Comparison of ENCODE assay signal across 17 cellular contexts in genomic region chr21:45852886-45853400, GRCh38.
DNase-seq lines count a peak whose midpoint lies in the region; ATAC-seq and TF ChIP-seq lines count a peak whose summit lies in the region.
"Had no signal": no experiment of that assay in that cellular context is flagged by ENCODE, and none has a peak within 500 bp of the region (broad histone marks: within the 10 kb centered on the region; RNA-seq: fewer than 3 reads in every experiment).

No MANE protein-coding gene starts in this region.

- BruUV-seq in Caco-2 (replicated peaks; lab: Mats Ljungman, UMichigan) = no TSS peak

- intact Hi-C loops in sciatic nerve (cut with DNase I) (no loop called here), Caco-2 (cut with micrococcal nuclease; ENCODE audit: unreplicated experiment) (no loop called here)

- POLR2A ChIA-PET in Caco-2 (lab: Charles Lee) = no interaction called here

- H3K4me1 Mint-ChIP-seq in glutamatergic neuron (ENCODE audit: low read depth, unreplicated experiment) (peaks cover 13% of the 10 kb centered on the region), Caco-2 (ENCODE audit: low read depth, unreplicated experiment) (no peaks in the 10 kb centered on the region)

- H3K27ac Mint-ChIP-seq in glutamatergic neuron (ENCODE audit: unreplicated experiment) (no peak overlapping the region), Caco-2 (ENCODE audit: unreplicated experiment) (no peak overlapping the region)

- H3K27me3 Mint-ChIP-seq in glutamatergic neuron (ENCODE audit: unreplicated experiment) = peaks cover 4% of the 10 kb centered on the region
- peaks cover 29% of the 10 kb centered on the region for H3K27me3 Mint-ChIP-seq in Caco-2 (ENCODE audit: insufficient read depth, unreplicated experiment)

- peaks cover 2% of the 10 kb centered on the region for H3K27me3 ChIP-seq in Caco-2 (replicated peaks; ENCODE audit: control insufficient read depth, insufficient read depth, low read length)

- no peak for ATAC-seq in activated CD4-positive, CD25-positive, alpha-beta regulatory T cell treated with anti-CD3 and anti-CD28 coated beads, Interleukin-2, amount 50 U/mL, for 24 hours
- ATAC-seq in sciatic nerve = no peak
- ATAC-seq: CD8-positive, alpha-beta T cell had no signal

- no peak overlapping the region for H3K4me3 ChIP-seq in Caco-2 (ENCODE audit: low read depth, low read length)

- H3K9me3 ChIP-seq in Caco-2 = no peaks in the 10 kb centered on the region

- H3K4me3 Mint-ChIP-seq in glutamatergic neuron (ENCODE audit: unreplicated experiment) (no peak overlapping the region), Caco-2 (ENCODE audit: unreplicated experiment) (no peak overlapping the region)
- H3K4me3 Mint-ChIP-seq: CD8-positive, alpha-beta T cell had no signal

- peaks cover 12% of the 10 kb centered on the region for H3K36me3 Mint-ChIP-seq in glutamatergic neuron (ENCODE audit: unreplicated experiment)
- no peaks in the 10 kb centered on the region for H3K36me3 Mint-ChIP-seq in Caco-2 (ENCODE audit: insufficient read depth, unreplicated experiment)
- H3K36me3 Mint-ChIP-seq: CD8-positive, alpha-beta T cell had no signal

- H3K4me1 ChIP-seq in Caco-2 = no peaks in the 10 kb centered on the region

- peak; percentile 11 for DNase-seq in activated CD4-positive, CD25-positive, alpha-beta regulatory T cell treated with anti-CD3 and anti-CD28 coated beads, Interleukin-2, amount 50 U/mL, for 72 hours
- peak; percentile 18 for DNase-seq in D341Med (ENCODE audit: low spot score)
- peak; percentile 10 for DNase-seq in glutamatergic neuron
- DNase-seq in sciatic nerve (ENCODE audit: low spot score) = peak; percentile 32
- DNase-seq in SIG-M5 (lab: John Stamatoyannopoulos, UW) = no peak
- DNase-seq in NCI-H748 treated with DMSO at 0.1 percent for 48 hours (lab: John Stamatoyannopoulos, UW) = no peak
- DNase-seq in Caco-2 = no peak
- DNase-seq: 8988T; CD8-positive, alpha-beta T cell; DND-41; HCEC 1CT; NCI-H1417 treated with DMSO at 0.1 percent for 48 hours; NCI-H2029; NCI-H2171; NCI-H446; NK-92 treated with Interleukin-12 subunit alpha and Interleukin-12 subunit beta, amount 100 ng/mL, for 24 hours had no signal

- H3K9me3 Mint-ChIP-seq in glutamatergic neuron (ENCODE audit: unreplicated experiment) (peaks cover 9% of the 10 kb centered on the region), Caco-2 (ENCODE audit: unreplicated experiment) (no peaks in the 10 kb centered on the region)
- H3K9me3 Mint-ChIP-seq: CD8-positive, alpha-beta T cell had no signal

- no peaks in the 10 kb centered on the region for H3K36me3 ChIP-seq in Caco-2 (ENCODE audit: control insufficient read depth, insufficient read depth, low read length)

- TF ChIP-seq CTCF in glutamatergic neuron (IDR thresholded peaks at IDR 0.05; ENCODE audit: partially characterized antibody, unreplicated experiment) (no peak), Caco-2 (IDR thresholded peaks at IDR 0.05; ENCODE audit: insufficient read depth in 1 of 2, low read depth in 1 of 2, low read length in 1 of 2, severe bottlenecking in 1 of 2, unreplicated experiment in 1 of 2) (no peak)

- CTCF ChIA-PET in Caco-2 (lab: Charles Lee) = no interaction called here

Comparison
In these comparisons a context has a peak if more than half of its experiments do, and no peak if none do; other contexts are left out.
1. DNase-seq: peak in activated CD4-positive, CD25-positive, alpha-beta regulatory T cell treated with anti-CD3 and anti-CD28 coated beads, Interleukin-2, amount 50 U/mL, for 72 hours (single experiment), D341Med (single experiment), glutamatergic neuron (single experiment) and sciatic nerve (single experiment); none in SIG-M5 (single experiment), NCI-H748 treated with DMSO at 0.1 percent for 48 hours (single experiment) and Caco-2 (0 of 2).